Comparison of ENCODE assay signal across 8 cellular contexts in genomic region chr20:44714701-44715494, GRCh38. TPM values are rescaled to one million over a fixed set of nuclear protein-coding genes. Genes with fewer than 3 reads are reported as not detected.
DNase-seq lines count a peak whose midpoint lies in the region; ATAC-seq and TF ChIP-seq lines count a peak whose summit lies in the region.

Gene CCN5 (plus strand): TSS chr20:44715369. CDS start chr20:44715391, 22 bp downstream.

- no peak for TF ChIP-seq CTCF in astrocyte of the spinal cord (IDR thresholded peaks at IDR 0.05; ENCODE audit: low read depth, low read length)
- no peak for TF ChIP-seq CTCF in transverse colon (IDR thresholded peaks at IDR 0.05)

- no peaks in the 10 kb centered on the region for H3K9me3 Mint-ChIP-seq in activated T-cell treated with anti-CD3 and anti-CD28 coated beads, Interleukin-2, amount 50 U/mL, for 4 hours

- peaks cover 9 to 17% (median 12%) of the 10 kb centered on the region in 4 donors for H3K4me1 ChIP-seq in transverse colon

- TF ChIP-seq EP300 in transverse colon (IDR thresholded peaks at IDR 0.05; ENCODE audit: low read depth) = no peak

- no peak for ATAC-seq in HG02970 (IDR thresholded peaks at IDR 0.05; ENCODE audit: low FRiP score, unreplicated experiment)
- no peak for ATAC-seq in GM19467 (IDR thresholded peaks at IDR 0.05; ENCODE audit: unreplicated experiment)
- ATAC-seq in activated T-cell treated with anti-CD3 and anti-CD28 coated beads, Interleukin-2, amount 50 U/mL, for 4 hours = no peak

- H3K4me3 ChIP-seq in astrocyte of the spinal cord (ENCODE audit: low read depth, low read length) (no peak within 1 kb of the TSS), transverse colon (no peak within 1 kb of the TSS)

- no peaks in the 10 kb centered on the region for H3K27me3 ChIP-seq in transverse colon

- peaks cover 7% of the 10 kb centered on the region for H3K27me3 Mint-ChIP-seq in activated T-cell treated with anti-CD3 and anti-CD28 coated beads, Interleukin-2, amount 50 U/mL, for 4 hours (ENCODE audit: low read depth)

- no peaks in the 10 kb centered on the region for H3K36me3 ChIP-seq in transverse colon

- intact Hi-C loops in transverse colon (cut with DNase I; ENCODE audit: low total_unique reads) = no loop called here

- 41% methylated on average over 24 of the region's 28 CpGs; no CpG with 5 or more reads in 1 of the 2 donors for WGBS in transverse colon (ENCODE audit: low coverage in 1 of 2), 2 donors

- no peaks in the 10 kb centered on the region for H3K9me3 ChIP-seq in transverse colon

- in situ Hi-C loops in astrocyte of the spinal cord (cut with HindIII; ENCODE audit: low sequenced_read_pairs) = no loop called here
- in situ Hi-C loops in transverse colon (cut with MboI; ENCODE audit: low pct_ligation_motif_present in 1 of 4, low pct_unique_long_range_greater_than_20kb in 1 of 4, low sequenced_read_pairs in 3 of 4) = no loop called here

- no peaks in the 10 kb centered on the region for H3K4me1 Mint-ChIP-seq in activated T-cell treated with anti-CD3 and anti-CD28 coated beads, Interleukin-2, amount 50 U/mL, for 4 hours (ENCODE audit: low read depth)

- DNase-seq in SKM-1 treated with dmso at 0.1 percent for 144 hours (lab: John Stamatoyannopoulos, UW; ENCODE audit: unreplicated experiment) (peak; percentile 20), SKM-1 (lab: John Stamatoyannopoulos, UW; ENCODE audit: unreplicated experiment) (no peak), astrocyte of the spinal cord (ENCODE audit: low read depth, low spot score) (peak; percentile 84), kidney tubule cell (ENCODE audit: low spot score) (peak; percentile 74), transverse colon (peak; percentile 87)
- DNase-seq in activated T-cell treated with anti-CD3 and anti-CD28 coated beads, Interleukin-2, amount 50 U/mL, for 4 hours = no peak

- peak within 1 kb of the TSS; percentile 22 to 42 (median 28) for H3K27ac ChIP-seq in transverse colon

- no peaks in the 10 kb centered on the region for H3K36me3 Mint-ChIP-seq in activated T-cell treated with anti-CD3 and anti-CD28 coated beads, Interleukin-2, amount 50 U/mL, for 4 hours (ENCODE audit: insufficient read depth)

- H3K4me3 Mint-ChIP-seq in activated T-cell treated with anti-CD3 and anti-CD28 coated beads, Interleukin-2, amount 50 U/mL, for 4 hours = no peak within 1 kb of the TSS

- TF ChIP-seq POLR2A in transverse colon (IDR thresholded peaks at IDR 0.05) = no peak

RNA-seq across cellular contexts. Expression of gene CCN5, which starts in this region (rescaled TPM):
- 10 to 100 TPM in 3 of 4 donors, 1 to 10 TPM in 1; 9.5 to 20.6 (median 15.9) TPM for total RNA-seq in transverse colon
- under 1 TPM in 1 of 3 donors, not detected in 2; 0.15 TPM for total RNA-seq in activated T-cell treated with anti-CD3 and anti-CD28 coated beads, Interleukin-2, amount 50 U/mL, for 4 hours

Comparison
In these comparisons a context has a peak if more than half of its experiments do, and no peak if none do; other contexts are left out.
1. RNA of gene CCN5 (total RNA-seq): 9.5 to 20.6 TPM in transverse colon; 0.15 TPM in activated T-cell treated with anti-CD3 and anti-CD28 coated beads, Interleukin-2, amount 50 U/mL, for 4 hours; every median in the first group is over 4 times any median in the second.
2. DNase-seq: peak in SKM-1 treated with dmso at 0.1 percent for 144 hours (single experiment), astrocyte of the spinal cord (single experiment), kidney tubule cell (single experiment) and transverse colon (single experiment); none in SKM-1 (single experiment) and activated T-cell treated with anti-CD3 and anti-CD28 coated beads, Interleukin-2, amount 50 U/mL, for 4 hours (single experiment).